Comparison of ENCODE assay signal across 8 cellular contexts in the genomic region with DNA sequence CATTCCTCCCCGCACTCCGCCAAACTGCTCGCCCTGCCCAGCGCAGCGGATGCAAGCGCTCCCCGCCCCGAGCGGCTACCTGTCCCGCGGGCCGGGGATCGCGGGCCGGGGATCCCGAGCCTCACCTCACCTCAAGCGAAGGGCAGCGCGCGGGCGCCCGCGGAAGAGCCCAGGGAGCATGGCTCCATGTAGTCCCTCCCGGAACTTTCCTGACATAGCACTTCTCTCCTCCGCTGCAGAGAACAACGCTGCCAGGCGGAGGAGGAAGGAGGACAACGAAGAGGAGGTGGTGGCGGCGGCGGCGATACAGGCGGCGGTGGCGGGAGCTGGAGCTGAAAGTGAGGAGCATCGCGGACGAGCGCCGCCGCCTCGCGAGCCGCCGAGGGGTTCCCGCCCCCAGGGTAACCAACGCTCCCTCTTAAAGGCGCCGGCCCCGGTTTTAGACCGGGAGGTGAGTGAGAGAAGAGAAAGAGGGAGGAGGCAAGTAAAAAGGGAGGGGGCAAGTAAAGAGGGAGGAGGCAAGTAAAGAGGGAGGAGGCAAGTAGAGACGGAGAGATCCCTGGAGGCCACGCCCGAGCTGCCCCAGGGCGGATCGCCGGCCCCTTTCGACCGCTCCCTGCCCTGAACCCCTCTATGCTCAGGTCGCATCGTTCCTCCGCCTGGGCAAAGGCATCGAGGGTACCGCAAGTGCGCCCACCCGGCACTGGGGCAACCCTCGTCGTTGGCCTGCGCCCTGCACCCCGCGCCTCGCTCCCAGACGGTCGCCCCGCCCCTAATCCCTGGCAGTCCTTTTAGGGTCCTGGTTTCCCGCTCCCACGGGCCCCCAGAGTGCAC. TPM values are rescaled to one million over a fixed set of nuclear protein-coding genes. Genes with fewer than 3 reads are reported as not detected.
A peak's percentile ranks its signal among the peaks of the same experiment; 100 is the strongest.
DNase-seq lines count a peak whose midpoint lies in the region; ATAC-seq, FAIRE-seq and TF ChIP-seq lines count a peak whose summit lies in the region.

A gene with protein sequence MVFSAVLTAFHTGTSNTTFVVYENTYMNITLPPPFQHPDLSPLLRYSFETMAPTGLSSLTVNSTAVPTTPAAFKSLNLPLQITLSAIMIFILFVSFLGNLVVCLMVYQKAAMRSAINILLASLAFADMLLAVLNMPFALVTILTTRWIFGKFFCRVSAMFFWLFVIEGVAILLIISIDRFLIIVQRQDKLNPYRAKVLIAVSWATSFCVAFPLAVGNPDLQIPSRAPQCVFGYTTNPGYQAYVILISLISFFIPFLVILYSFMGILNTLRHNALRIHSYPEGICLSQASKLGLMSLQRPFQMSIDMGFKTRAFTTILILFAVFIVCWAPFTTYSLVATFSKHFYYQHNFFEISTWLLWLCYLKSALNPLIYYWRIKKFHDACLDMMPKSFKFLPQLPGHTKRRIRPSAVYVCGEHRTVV (minus strand): TSS at position 340 of the 834 bp plus-strand sequence. CDS start 37,746 bp downstream, outside the sequence.

- peaks cover 26% of the 10 kb centered on the region; the same call in 1 of the 2 replicates for H4K20me1 ChIP-seq in BLaER1
- peaks cover 2% of the 10 kb centered on the region in 2 experiments for H4K20me1 ChIP-seq in H1 (replicated peaks in 1 of 2; ENCODE audit: control insufficient read depth in 1 of 2, insufficient read depth in 2 of 2, low read length in 2 of 2)

- 1% methylated on average over 54 of the region's 77 CpGs; no CpG with 5 or more reads in 1 of the 2 experiments for WGBS in H1 (ENCODE audit: extremely low coverage in 1 of 2, insufficient coverage in 1 of 2, insufficient read length in 1 of 2, insufficient replicate concordance in 2 of 2, low coverage in 1 of 2, low lambda C conversion rate in 2 of 2, missing lambda C conversion rate in 1 of 2), 2 experiments
- 1% methylated on average over 66 to 68 of the region's 77 CpGs for WGBS in mesodermal cell (ENCODE audit: insufficient coverage in 2 of 2), 2 experiments

- H2BK120ac ChIP-seq in H1 (replicated peaks; ENCODE audit: low read depth, low read length) = peak within 1 kb of the TSS; percentile 55

- peak within 1 kb of the TSS; percentile 33; the same call in 1 of the 2 replicates for H2BK15ac ChIP-seq in H1 (ENCODE audit: low read length)

- peaks cover 8% of the 10 kb centered on the region for H3K4me1 Mint-ChIP-seq in activated CD8-positive, alpha-beta T cell treated with anti-CD3 and anti-CD28 coated beads for 36 hours (ENCODE audit: low read depth)

- H3K36me3 ChIP-seq in BLaER1 (peaks cover 1% of the 10 kb centered on the region; the same call in 1 of the 2 replicates), H1 (ENCODE audit: control insufficient read depth in 2 of 4, insufficient read depth in 4 of 4, low read length in 3 of 4) (no peaks in the 10 kb centered on the region), mesodermal cell (ENCODE audit: control insufficient read depth, insufficient read depth, low read length) (no peaks in the 10 kb centered on the region)

- H3K36me3 Mint-ChIP-seq in activated CD8-positive, alpha-beta T cell treated with anti-CD3 and anti-CD28 coated beads for 36 hours (ENCODE audit: low read depth) = no peaks in the 10 kb centered on the region

- H3K9ac ChIP-seq in BLaER1 (peak within 1 kb of the TSS; percentile 84), H1 (replicated peaks in 1 of 4; ENCODE audit: extremely low read depth in 1 of 4, low read depth in 3 of 4, low read length in 3 of 4) (peak within 1 kb of the TSS; percentile 78 to 95 (median 88))

- no peaks in the 10 kb centered on the region; the same call in 1 of the 2 replicates for H3K23me2 ChIP-seq in H1 (ENCODE audit: low read depth, low read length)

- peak; percentile 47 to 80 for TF ChIP-seq POLR2A in H1 (IDR thresholded peaks at IDR 0.05; ENCODE audit: control extremely low read depth in 1 of 2, low read depth in 2 of 2, low read length in 2 of 2)

- peak within 1 kb of the TSS; percentile 86 for H3K4me3 Mint-ChIP-seq in activated CD8-positive, alpha-beta T cell treated with anti-CD3 and anti-CD28 coated beads for 36 hours

- H4K5ac ChIP-seq in H1 (ENCODE audit: insufficient read length, low read depth, low read length) = peak within 1 kb of the TSS; percentile 37

- peak within 1 kb of the TSS; percentile 96 for H4K8ac ChIP-seq in H1 (ENCODE audit: extremely low read depth, insufficient read depth, low read length)

- peak within 1 kb of the TSS; percentile 97 for H3K18ac ChIP-seq in H1 (ENCODE audit: extremely low read depth, low read length)

- H3K4me2 ChIP-seq in BLaER1 (peak within 1 kb of the TSS; percentile 91), H1 (ENCODE audit: insufficient read depth in 1 of 2, low read depth in 2 of 2, low read length in 2 of 2) (peak within 1 kb of the TSS; percentile 65 to 87)

- H3K27ac ChIP-seq in BLaER1 (peak within 1 kb of the TSS; percentile 78), H1 (ENCODE audit: low read depth, low read length) (peak within 1 kb of the TSS; percentile 59; the same call in 1 of the 2 replicates), mesodermal cell (ENCODE audit: low read depth, low read length, severe bottlenecking) (no peak within 1 kb of the TSS)

- TF ChIP-seq CTCF in activated CD8-positive, alpha-beta T cell treated with anti-CD3 and anti-CD28 coated beads for 36 hours (IDR thresholded peaks at IDR 0.05) = no peak
- TF ChIP-seq CTCF in H1 (IDR thresholded peaks at IDR 0.05; ENCODE audit: control extremely low read depth in 1 of 3, insufficient read depth in 1 of 3, low read depth in 1 of 3, low read length in 3 of 3) = no peak

- peak in 1 of 2 experiments; percentile 1; a peak in 1 of 4 replicates for TF ChIP-seq RAD21 in H1 (IDR thresholded peaks at IDR 0.05 in 1 of 2, conservative IDR thresholded peaks at IDR 0.05 in 1 of 2; ENCODE audit: low read depth in 2 of 2, low read length in 2 of 2)

- H2BK20ac ChIP-seq in H1 (ENCODE audit: low read length) = no peak within 1 kb of the TSS

- H3K4me3 ChIP-seq in BLaER1 (peak within 1 kb of the TSS; percentile 93), H1 (ENCODE audit: extremely low read depth in 1 of 4, insufficient read depth in 2 of 4, low read depth in 3 of 4, low read length in 4 of 4) (peak within 1 kb of the TSS; percentile 76 to 95 (median 90)), mesodermal cell (ENCODE audit: extremely low read depth, insufficient read depth, low read length, poor library complexity, severe bottlenecking) (peak within 1 kb of the TSS; percentile 78)

- H3K56ac ChIP-seq in H1 (replicated peaks; ENCODE audit: insufficient read length, low read depth, low read length) = peak within 1 kb of the TSS; percentile 32

- peak within 1 kb of the TSS; percentile 11 for H4K91ac ChIP-seq in H1 (replicated peaks; ENCODE audit: insufficient read length, low read length)

- no peak for TF ChIP-seq EP300 in H1 (IDR thresholded peaks at IDR 0.05; ENCODE audit: borderline replicate concordance in 1 of 2, low read depth in 2 of 2, low read length in 2 of 2)

- H2AK5ac ChIP-seq in H1 (ENCODE audit: low read depth, low read length) = no peak within 1 kb of the TSS

- H3K9me3 ChIP-seq in BLaER1 (no peaks in the 10 kb centered on the region), H1 (ENCODE audit: insufficient read depth in 2 of 2, low read depth in 1 of 2, low read length in 1 of 2) (no peaks in the 10 kb centered on the region), mesodermal cell (ENCODE audit: control insufficient read depth, low read length) (no peaks in the 10 kb centered on the region)

- no peak within 1 kb of the TSS for H3K4ac ChIP-seq in H1 (replicated peaks; ENCODE audit: insufficient read length, low read depth, low read length)

- H3K27me3 ChIP-seq in BLaER1 (no peaks in the 10 kb centered on the region), H1 (replicated peaks in 1 of 4; ENCODE audit: control insufficient read depth in 3 of 4, extremely low read depth in 1 of 4, insufficient read depth in 3 of 4, low read length in 3 of 4) (peaks cover 3 to 13% (median 6%) of the 10 kb centered on the region in 4 experiments; a peak in 5 of 7 replicates)

- H2BK12ac ChIP-seq in H1 (ENCODE audit: low read depth, low read length) = peak within 1 kb of the TSS; percentile 35; the same call in 1 of the 2 replicates

- peaks cover 0 to 40% of the 10 kb centered on the region in 2 experiments; a peak in 3 of 4 replicates for H3K79me2 ChIP-seq in H1 (ENCODE audit: control insufficient read depth in 1 of 2, insufficient read depth in 2 of 2, low read length in 2 of 2)

- no peak within 1 kb of the TSS for H3K23ac ChIP-seq in H1 (ENCODE audit: insufficient read length)

- peak within 1 kb of the TSS; percentile 93 for H2AFZ ChIP-seq in H1 (ENCODE audit: low read length)

- no peaks in the 10 kb centered on the region for H3K79me1 ChIP-seq in H1 (ENCODE audit: low read depth, low read length)

- H2BK5ac ChIP-seq in H1 (ENCODE audit: low read depth, low read length) = peak within 1 kb of the TSS; percentile 67

- intact Hi-C loops in activated CD8-positive, alpha-beta T cell treated with anti-CD3 and anti-CD28 coated beads for 36 hours (cut with micrococcal nuclease) = loop anchor here (5.0 kb wide), 1 partner anchor 60 kb away; the partner anchor contains the start of gene NDUFAF4

- CTCF ChIA-PET in activated CD8-positive, alpha-beta T cell treated with anti-CD3 and anti-CD28 coated beads for 36 hours (lab: Charles Lee) = interaction anchor here (0.7 to 1.5 kb wide), 3 partner anchors 61 to 222 kb away, joined by 3 to 5 read pairs (median 3); no protein-coding TSS in a partner anchor
- CTCF ChIA-PET in H1 (lab: Charles Lee; ENCODE audit: partially characterized antibody) = interaction anchor here (0.6 to 1.6 kb wide), 3 partner anchors 10 to 77 kb away, joined by 3 to 4 read pairs (median 3); no protein-coding TSS in a partner anchor

- peak within 1 kb of the TSS; percentile 63 for H3K27ac Mint-ChIP-seq in activated CD8-positive, alpha-beta T cell treated with anti-CD3 and anti-CD28 coated beads for 36 hours

- H3K4me1 ChIP-seq in BLaER1 (peaks cover 24% of the 10 kb centered on the region), H1 (replicated peaks in 1 of 4; ENCODE audit: control insufficient read depth in 3 of 4, insufficient read depth in 4 of 4, low read length in 3 of 4) (peaks cover 0 to 6% (median 2%) of the 10 kb centered on the region in 4 experiments; a peak in 3 of 7 replicates), mesodermal cell (ENCODE audit: control insufficient read depth, insufficient read depth, low read length, poor library complexity, severe bottlenecking) (peaks cover 8% of the 10 kb centered on the region)

- no peak for FAIRE-seq in H1 (lab: Jason Lieb, UNC)

- H3K27me3 Mint-ChIP-seq in activated CD8-positive, alpha-beta T cell treated with anti-CD3 and anti-CD28 coated beads for 36 hours = peaks cover 59% of the 10 kb centered on the region

- peak; percentile 68 for DNase-seq in NCI-H510A treated with DMSO at 0.1 percent for 48 hours (lab: John Stamatoyannopoulos, UW)
- peak; percentile 78 for DNase-seq in activated CD8-positive, alpha-beta T cell treated with anti-CD3 and anti-CD28 coated beads for 36 hours
- peak; percentile 61 to 86 for DNase-seq in H1 (ENCODE audit: low read depth in 1 of 2, low spot score in 2 of 2)
- peak; percentile 17 to 21 for DNase-seq in stimulated activated CD8-positive, alpha-beta memory T cell treated with anti-CD3 and anti-CD28 coated beads, Interleukin-15, amount 100 ng/mL, for 4 hours (ENCODE audit: low read depth in 2 of 2)

- POLR2A ChIA-PET in activated CD8-positive, alpha-beta T cell treated with anti-CD3 and anti-CD28 coated beads for 36 hours (lab: Charles Lee) = interaction anchor here (0.8 kb wide), 1 partner anchor 19 kb away, joined by 3 read pairs; no protein-coding TSS in a partner anchor
- POLR2A ChIA-PET in H1 (lab: Charles Lee; ENCODE audit: partially characterized antibody) = interaction anchor here (0.7 to 3.1 kb wide), 14 partner anchors 11 to 378 kb away, joined by 3 to 10 read pairs (median 4); partner anchors contain the start of gene KLHL32

- H3K9me3 Mint-ChIP-seq in activated CD8-positive, alpha-beta T cell treated with anti-CD3 and anti-CD28 coated beads for 36 hours = no peaks in the 10 kb centered on the region

- no peak within 1 kb of the TSS for H3K14ac ChIP-seq in H1 (ENCODE audit: insufficient read length)

- ATAC-seq in GM19035 (IDR thresholded peaks at IDR 0.05; ENCODE audit: unreplicated experiment) (peak; percentile 92), HG03196 (IDR thresholded peaks at IDR 0.05; ENCODE audit: unreplicated experiment) (peak; percentile 95)
- peak; percentile 94 for ATAC-seq in activated CD8-positive, alpha-beta T cell treated with anti-CD3 and anti-CD28 coated beads for 36 hours

RNA-seq across cellular contexts. Expression of the gene that starts here (rescaled TPM):
- under 1 TPM; 0.69 to 0.92 TPM for total RNA-seq in activated CD8-positive, alpha-beta T cell treated with anti-CD3 and anti-CD28 coated beads for 36 hours
- 11.3 and 11.6 TPM in 2 replicates for total RNA-seq in H1 (2021; fragmentation: NEBNext Ultra II Directional; extraction: Animal tissue kit (Norgen Biotek cat#: 25700))
- 5.5 and 6.1 TPM in 2 replicates for polyA plus RNA-seq in H1 (2011; rRNA removed)
- 5.9 TPM for polyA plus RNA-seq in H1 (2011; cell fraction: cytosol; rRNA removed)
- 4.2 TPM for polyA plus RNA-seq in H1 (2011; cell fraction: nucleus; rRNA removed)
- polyA plus RNA-seq in H1 (2012, experiment 1 of 2) = 4.4 to 7.9 TPM (median 5.4 TPM) in 4 replicates
- polyA plus RNA-seq in H1 (2012, experiment 2 of 2) = 1.3 TPM
- 8.5 TPM for polyA plus RNA-seq in H1 (2013, experiment 1 of 2)
- 8.8 TPM for polyA plus RNA-seq in H1 (2013, experiment 2 of 2)
- polyA minus RNA-seq in H1 (2011; rRNA and poly(A)+ RNA removed) = 11.3 and 12.2 TPM in 2 replicates
- 5.0 TPM for polyA minus RNA-seq in H1 (2011; cell fraction: cytosol; rRNA and poly(A)+ RNA removed)
- polyA minus RNA-seq in H1 (2011; cell fraction: nucleus; rRNA and poly(A)+ RNA removed) = 14.2 TPM
- polyA plus RNA-seq in mesodermal cell (2013, experiment 1 of 2) = 2.3 TPM
- 2.4 TPM for polyA plus RNA-seq in mesodermal cell (2013, experiment 2 of 2)

Comparison
In these comparisons a context has a peak if more than half of its experiments do, and no peak if none do; other contexts are left out.
1. Peak in DNase-seq and ATAC-seq in activated CD8-positive, alpha-beta T cell treated with anti-CD3 and anti-CD28 coated beads for 36 hours; RNA of the gene not detected or under 1 TPM.
2. DNase-seq: peak in every context shown above with its lines; median percentile 78 in activated CD8-positive, alpha-beta T cell treated with anti-CD3 and anti-CD28 coated beads for 36 hours; 74 in H1; 68 in NCI-H510A treated with DMSO at 0.1 percent for 48 hours; 19 in stimulated activated CD8-positive, alpha-beta memory T cell treated with anti-CD3 and anti-CD28 coated beads, Interleukin-15, amount 100 ng/mL, for 4 hours.